In genomic region chr2:95574506-95574905, GRCh38 we compare ENCODE assay signal across 2 cellular contexts.
TF ChIP-seq lines count a peak whose summit lies in the region.

No MANE protein-coding gene starts in this region.

TF ChIP-seq in GM12878, 131 proteins besides CTCF, POLR2A, EP300 and RAD21:
- TF ChIP-seq RUNX3 (IDR thresholded peaks at IDR 0.05; ENCODE audit: low read length) (no peak), SPI1 (IDR thresholded peaks at IDR 0.05; ENCODE audit: borderline replicate concordance, insufficient read depth, low read depth, low read length) (no peak), TARDBP (IDR thresholded peaks at IDR 0.05; ENCODE audit: borderline replicate concordance) (no peak), CEBPZ (IDR thresholded peaks at IDR 0.05; ENCODE audit: low read depth, low read length) (no peak), CUX1 (IDR thresholded peaks at IDR 0.05; ENCODE audit: insufficient replicate concordance, low read depth, low read length) (no peak), ZBTB11 (CRISPR knock-in tag; IDR thresholded peaks at IDR 0.05) (no peak), ZNF207 (IDR thresholded peaks at IDR 0.05; ENCODE audit: borderline replicate concordance) (no peak), NR2C1 (IDR thresholded peaks at IDR 0.05) (no peak), CHD4 (IDR thresholded peaks at IDR 0.05) (no peak), KAT2A (conservative IDR thresholded peaks at IDR 0.05; ENCODE audit: control insufficient read depth, low read depth, low read length) (no peak)

TF ChIP-seq in GM12891, 5 proteins besides CTCF, POLR2A, EP300 and RAD21:
- no peak for TF ChIP-seq PAX5 (IDR thresholded peaks at IDR 0.05; ENCODE audit: insufficient read depth, low read length, severe bottlenecking)
- no peak for TF ChIP-seq SPI1 (IDR thresholded peaks at IDR 0.05; ENCODE audit: low read depth, low read length)
- no peak for TF ChIP-seq POLR2AphosphoS5 (IDR thresholded peaks at IDR 0.05; ENCODE audit: low read depth, low read length)
- no peak for TF ChIP-seq TAF1 (IDR thresholded peaks at IDR 0.05; ENCODE audit: low read depth, low read length)
- no peak for TF ChIP-seq POU2F2 (IDR thresholded peaks at IDR 0.05; ENCODE audit: low read depth, low read length)
